19 cellular contexts compared by ENCODE assay signal in genomic region chr16:9316615-9317014, GRCh38.
DNase-seq lines count a peak whose midpoint lies in the region; ATAC-seq, FAIRE-seq and TF ChIP-seq lines count a peak whose summit lies in the region.
"Had no signal": no experiment of that assay in that cellular context is flagged by ENCODE, and none has a peak within 500 bp of the region (broad histone marks: within the 10 kb centered on the region; RNA-seq: fewer than 3 reads in every experiment).

No MANE protein-coding gene starts in this region.

- in situ Hi-C loops in KBM-7 (cut with MboI; ENCODE audit: low pct_unique_long_range_greater_than_20kb, low sequenced_read_pairs), result no loop called here

- no peak overlapping the region for H3K27ac Mint-ChIP-seq in CD8-positive, alpha-beta memory T cell
- H3K27ac Mint-ChIP-seq: CD4-positive, CD25-positive, alpha-beta regulatory T cell had no signal

- peak; percentile 53 for FAIRE-seq in small intestine (lab: Jason Lieb, UNC)

- H3K36me3 ChIP-seq in hepatocyte (replicated peaks; ENCODE audit: insufficient read depth, low read depth) (no peaks in the 10 kb centered on the region), right lobe of liver (no peaks in the 10 kb centered on the region), small intestine (ENCODE audit: control insufficient read depth in 2 of 2, insufficient read depth in 2 of 2, low read length in 2 of 2) (peaks cover 0 to 1% of the 10 kb centered on the region in 2 donors)
- H3K36me3 ChIP-seq in CD8-positive, alpha-beta memory T cell (ENCODE audit: insufficient read depth, low read length), result no peaks in the 10 kb centered on the region
- H3K36me3 ChIP-seq: SJCRH30 had no signal

- no peaks in the 10 kb centered on the region for H3K79me2 ChIP-seq in hepatocyte

- H3K4me1 ChIP-seq in hepatocyte (ENCODE audit: insufficient read depth) (no peaks in the 10 kb centered on the region), right lobe of liver (peaks cover 0 to 7% (median 3%) of the 10 kb centered on the region in 4 donors), small intestine (ENCODE audit: control insufficient read depth in 2 of 2, insufficient read depth in 1 of 2, low read depth in 1 of 2, low read length in 1 of 2) (no peaks in the 10 kb centered on the region)
- H3K4me1 ChIP-seq in CD8-positive, alpha-beta memory T cell (ENCODE audit: insufficient read depth, low read length), result no peaks in the 10 kb centered on the region
- H3K4me1 ChIP-seq: SJCRH30 had no signal

- H3K27me3 ChIP-seq in hepatocyte (no peaks in the 10 kb centered on the region), right lobe of liver (no peaks in the 10 kb centered on the region), small intestine (ENCODE audit: control insufficient read depth in 2 of 2, insufficient read depth in 2 of 2, low read length in 2 of 2) (no peaks in the 10 kb centered on the region)
- H3K27me3 ChIP-seq in CD8-positive, alpha-beta memory T cell (ENCODE audit: insufficient read depth, low read length, poor library complexity, severe bottlenecking), result no peaks in the 10 kb centered on the region
- H3K27me3 ChIP-seq: SJCRH30 had no signal

- WGBS in hepatocyte (ENCODE audit: low lambda C conversion rate, missing lambda C conversion rate), result 56% methylated on average over 2 of the region's 2 CpGs
- 35% methylated on average over 2 of the region's 2 CpGs for whole genome bisulfite sequencing in right lobe of liver (ENCODE audit: insufficient coverage, low coverage, low lambda C conversion rate, missing lambda C conversion rate)
- WGBS in small intestine, 3 donors, result 2 to 46% (median 17%) methylated on average over 2 of the region's 2 CpGs

- H3K4me3 ChIP-seq in hepatocyte, result no peak overlapping the region
- no peak overlapping the region for H3K4me3 ChIP-seq in right lobe of liver
- no peak overlapping the region for H3K4me3 ChIP-seq in small intestine (ENCODE audit: low read depth in 1 of 2, low read length in 2 of 2)
- no peak overlapping the region for H3K4me3 ChIP-seq in CD8-positive, alpha-beta memory T cell (ENCODE audit: low read length)
- H3K4me3 ChIP-seq: SJCRH30 had no signal

- TF ChIP-seq POLR2A in right lobe of liver (IDR thresholded peaks at IDR 0.05), result no peak

- H3K9me3 ChIP-seq in hepatocyte (ENCODE audit: low read depth) (no peaks in the 10 kb centered on the region), right lobe of liver (no peaks in the 10 kb centered on the region), small intestine (ENCODE audit: control insufficient read depth, low read depth) (no peaks in the 10 kb centered on the region)
- H3K9me3 ChIP-seq in CD8-positive, alpha-beta memory T cell (ENCODE audit: low read length), result no peaks in the 10 kb centered on the region
- H3K9me3 ChIP-seq: SJCRH30 had no signal

- peak; percentile 41 for DNase-seq in HuH-7 (ENCODE audit: low spot score)
- peak; percentile 39 for DNase-seq in hepatocyte (ENCODE audit: low spot score)
- no peak for DNase-seq in right lobe of liver
- peak; percentile 71 for DNase-seq in small intestine
- no peak for DNase-seq in KBM-7
- DNase-seq in amniotic stem cell (lab: John Stamatoyannopoulos, UW), result no peak
- DNase-seq in CD8-positive, alpha-beta memory T cell, result no peak
- no peak for DNase-seq in activated CD4-positive, CD25-positive, alpha-beta regulatory T cell treated with anti-CD3 and anti-CD28 coated beads, Interleukin-2, amount 50 U/mL, for 72 hours
- DNase-seq: AML-193; CD4-positive, CD25-positive, alpha-beta regulatory T cell; Kasumi-1; MV-4-11; NCI-H1436; NCI-H2081 treated with DMSO at 0.1 percent for 48 hours; NCI-H524 treated with DMSO at 0.1 percent for 48 hours; NK-92 treated with Interleukin-12 subunit alpha and Interleukin-12 subunit beta, amount 100 ng/mL, for 24 hours; OCI-M1; RPMI8226; SJCRH30 had no signal

- no peak overlapping the region for H3K27ac ChIP-seq in hepatocyte
- H3K27ac ChIP-seq in right lobe of liver, result peak overlapping the region in 1 of 3 donors; percentile 26
- H3K27ac ChIP-seq in small intestine (ENCODE audit: low read depth in 1 of 2, low read length in 1 of 2), result peak overlapping the region; percentile 4 to 71
- H3K27ac ChIP-seq in CD8-positive, alpha-beta memory T cell (ENCODE audit: low read depth, low read length), result no peak overlapping the region
- H3K27ac ChIP-seq: SJCRH30 had no signal

- peaks cover 9 to 24% (median 10%) of the 10 kb centered on the region in 5 donors for H3K9me3 Mint-ChIP-seq in CD8-positive, alpha-beta memory T cell

- H3K4me2 ChIP-seq in hepatocyte, result no peak overlapping the region

- no peaks in the 10 kb centered on the region for H3K9me2 ChIP-seq in hepatocyte (replicated peaks; ENCODE audit: insufficient read depth)

- no peaks in the 10 kb centered on the region for H4K20me1 ChIP-seq in hepatocyte (ENCODE audit: insufficient read depth, poor library complexity, severe bottlenecking)

- CTCF ChIA-PET in CD8-positive, alpha-beta memory T cell (lab: Charles Lee), result no interaction called here

- H3K4me3 Mint-ChIP-seq in CD8-positive, alpha-beta memory T cell, result no peak overlapping the region
- H3K4me3 Mint-ChIP-seq: CD4-positive, CD25-positive, alpha-beta regulatory T cell had no signal

- intact Hi-C loops in right lobe of liver (cut with DNase I), result no loop called here

- H2AFZ ChIP-seq in hepatocyte, result no peak overlapping the region

- POLR2A ChIA-PET in CD8-positive, alpha-beta memory T cell (lab: Charles Lee), result no interaction called here

- H3K36me3 Mint-ChIP-seq in CD8-positive, alpha-beta memory T cell, result no peaks in the 10 kb centered on the region
- H3K36me3 Mint-ChIP-seq: CD4-positive, CD25-positive, alpha-beta regulatory T cell had no signal

- peak; percentile 94 to 98 (median 97) for ATAC-seq in right lobe of liver

- H3K27me3 Mint-ChIP-seq in CD8-positive, alpha-beta memory T cell, result peaks cover 0 to 4% of the 10 kb centered on the region in 2 donors
- H3K27me3 Mint-ChIP-seq: CD4-positive, CD25-positive, alpha-beta regulatory T cell had no signal

- TF ChIP-seq CTCF in hepatocyte (IDR thresholded peaks at IDR 0.05; ENCODE audit: poor library complexity) (no peak), right lobe of liver (IDR thresholded peaks at IDR 0.05) (no peak)

- H3K4me1 Mint-ChIP-seq in CD8-positive, alpha-beta memory T cell, result no peaks in the 10 kb centered on the region
- H3K4me1 Mint-ChIP-seq: CD4-positive, CD25-positive, alpha-beta regulatory T cell had no signal

Comparison
In these comparisons a context has a peak if more than half of its experiments do, and no peak if none do; other contexts are left out.
1. DNase-seq: peak in HuH-7 (single experiment), hepatocyte (single experiment) and small intestine (single experiment); none in right lobe of liver (0 of 3), KBM-7 (single experiment), amniotic stem cell (single experiment), CD8-positive, alpha-beta memory T cell (0 of 5) and activated CD4-positive, CD25-positive, alpha-beta regulatory T cell treated with anti-CD3 and anti-CD28 coated beads, Interleukin-2, amount 50 U/mL, for 72 hours (single experiment).
2. H3K27ac ChIP-seq: peak in small intestine (2 of 2); none in hepatocyte (single experiment) and CD8-positive, alpha-beta memory T cell (single experiment).